In the genomic region with DNA sequence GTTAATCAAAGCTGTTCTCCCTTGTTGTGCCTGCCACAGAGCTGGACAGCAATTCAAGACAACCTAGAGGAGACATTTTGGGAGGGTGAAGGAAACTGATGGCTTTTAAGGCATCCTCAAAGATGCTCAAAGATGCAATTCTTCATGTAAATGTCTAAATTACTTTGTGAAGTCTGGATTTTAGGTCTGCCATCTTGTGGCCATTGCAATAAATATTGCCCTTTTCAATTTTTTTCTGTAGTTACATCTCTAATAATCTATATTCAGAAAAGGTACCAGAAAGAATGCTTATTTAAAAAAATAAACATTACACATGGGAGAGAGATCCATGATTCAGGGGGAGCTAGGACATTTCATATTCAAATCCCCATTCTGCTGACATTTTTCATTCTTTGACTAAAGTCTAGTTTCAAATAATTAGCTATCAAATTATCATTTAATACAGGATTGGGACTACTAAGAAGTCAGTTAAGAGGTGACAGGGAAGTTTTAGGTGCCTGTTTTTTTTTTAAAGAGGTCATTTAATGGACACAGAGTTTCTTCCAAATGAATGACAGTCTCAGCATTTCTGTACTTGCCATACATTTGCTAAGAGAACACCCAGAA, we compare ENCODE assay signal across 9 cellular contexts.
DNase-seq lines count a peak whose midpoint lies in the region; ATAC-seq, FAIRE-seq and TF ChIP-seq lines count a peak whose summit lies in the region.
"Had no signal": no experiment of that assay in that cellular context is flagged by ENCODE, and none has a peak within 500 bp of the region (broad histone marks: within the 10 kb centered on the region; RNA-seq: fewer than 3 reads in every experiment).

No MANE protein-coding gene starts in this region.

- no peak overlapping the region for H2BK120ac ChIP-seq in H1 (replicated peaks; ENCODE audit: low read depth, low read length)

- H3K9me2 ChIP-seq in MM.1S (replicated peaks; ENCODE audit: insufficient read depth, low read length) = no peaks in the 10 kb centered on the region

- no peak overlapping the region for H3K4me3 ChIP-seq in MM.1S (ENCODE audit: low read length)
- H3K4me3 ChIP-seq in H1 (ENCODE audit: extremely low read depth in 1 of 4, insufficient read depth in 2 of 4, low read depth in 3 of 4, low read length in 4 of 4) = no peak overlapping the region
- no peak overlapping the region for H3K4me3 ChIP-seq in ovary

- no peaks in the 10 kb centered on the region for H3K23me2 ChIP-seq in H1 (ENCODE audit: low read depth, low read length)

- TF ChIP-seq CTCF in MM.1S (IDR thresholded peaks at IDR 0.05; ENCODE audit: low read length) (peak; percentile 44), H1 (IDR thresholded peaks at IDR 0.05; ENCODE audit: control extremely low read depth in 1 of 3, insufficient read depth in 1 of 3, low read depth in 1 of 3, low read length in 3 of 3) (no peak; a peak in 1 of 4 replicates), ovary (IDR thresholded peaks at IDR 0.05) (peak in 2 of 3 donors; percentile 31 to 37)

- H3K4me1 ChIP-seq in MM.1S (ENCODE audit: low read length) (no peaks in the 10 kb centered on the region), H1 (replicated peaks in 1 of 4; ENCODE audit: control insufficient read depth in 3 of 4, insufficient read depth in 4 of 4, low read length in 3 of 4) (no peaks in the 10 kb centered on the region), ovary (ENCODE audit: insufficient read depth) (no peaks in the 10 kb centered on the region)

- H3K14ac ChIP-seq in H1 (ENCODE audit: insufficient read length) = no peak overlapping the region

- no peak overlapping the region for H4K5ac ChIP-seq in H1 (ENCODE audit: insufficient read length, low read depth, low read length)

- CTCF ChIA-PET in H1 (lab: Charles Lee; ENCODE audit: partially characterized antibody) = interaction anchor here (0.6 to 3.1 kb wide), 24 partner anchors 8 to 1120 kb away, joined by 3 to 15 read pairs (median 4); partner anchors contain the start of gene WNT5A

- no peak overlapping the region for H3K23ac ChIP-seq in H1 (ENCODE audit: insufficient read length)

- TF ChIP-seq RAD21 in H1 (IDR thresholded peaks at IDR 0.05 in 1 of 2, conservative IDR thresholded peaks at IDR 0.05 in 1 of 2; ENCODE audit: low read depth in 2 of 2, low read length in 2 of 2) = peak; percentile 19 to 24; a peak in 3 of 4 replicates

- H3K4me2 ChIP-seq in MM.1S (ENCODE audit: low read depth, low read length) (no peak overlapping the region), H1 (ENCODE audit: insufficient read depth in 1 of 2, low read depth in 2 of 2, low read length in 2 of 2) (no peak overlapping the region)

- H3K79me2 ChIP-seq in MM.1S (ENCODE audit: low read length) = no peaks in the 10 kb centered on the region
- no peaks in the 10 kb centered on the region for H3K79me2 ChIP-seq in H1 (ENCODE audit: control insufficient read depth in 1 of 2, insufficient read depth in 2 of 2, low read length in 2 of 2)

- H2AFZ ChIP-seq in MM.1S (ENCODE audit: low read length) = no peak overlapping the region
- H2AFZ ChIP-seq in H1 (ENCODE audit: low read length) = no peak overlapping the region

- ATAC-seq in HG03457 (IDR thresholded peaks at IDR 0.05; ENCODE audit: unreplicated experiment) = no peak
- ATAC-seq in HG02571 (IDR thresholded peaks at IDR 0.05; ENCODE audit: unreplicated experiment) = no peak

- no peak overlapping the region for H3K56ac ChIP-seq in H1 (replicated peaks; ENCODE audit: insufficient read length, low read depth, low read length)

- H3F3A ChIP-seq in MM.1S (ENCODE audit: insufficient read depth, low read length) = no peaks in the 10 kb centered on the region

- H3K79me1 ChIP-seq in H1 (ENCODE audit: low read depth, low read length) = no peaks in the 10 kb centered on the region

- H2AK5ac ChIP-seq in H1 (ENCODE audit: low read depth, low read length) = no peak overlapping the region

- H2BK20ac ChIP-seq in H1 (ENCODE audit: low read length) = no peak overlapping the region

- H4K91ac ChIP-seq in H1 (replicated peaks; ENCODE audit: insufficient read length, low read length) = no peak overlapping the region

- H2BK12ac ChIP-seq in H1 (ENCODE audit: low read depth, low read length) = no peak overlapping the region

- H3K18ac ChIP-seq in H1 (ENCODE audit: extremely low read depth, low read length) = no peak overlapping the region

- H3K27me3 ChIP-seq in MM.1S (replicated peaks; ENCODE audit: insufficient read depth, low read length) (no peaks in the 10 kb centered on the region), H1 (replicated peaks in 1 of 4; ENCODE audit: control insufficient read depth in 3 of 4, extremely low read depth in 1 of 4, insufficient read depth in 3 of 4, low read length in 3 of 4) (peaks cover 0 to 1% (median 0%) of the 10 kb centered on the region in 4 experiments; a peak in 1 of 7 replicates), ovary (no peaks in the 10 kb centered on the region)

- DNase-seq in MM.1S (peak; percentile 28), H1 (ENCODE audit: low read depth in 1 of 2, low spot score in 2 of 2) (no peak), ovary (no peak), T-helper 1 cell (no peak)
- no peak for DNase-seq in stimulated activated CD8-positive, alpha-beta memory T cell treated with anti-CD3 and anti-CD28 coated beads, Interleukin-4, amount 100 ng/mL, for 48 hours
- DNase-seq: T-helper 9 cell had no signal

- no peak overlapping the region for H3K4ac ChIP-seq in H1 (replicated peaks; ENCODE audit: insufficient read length, low read depth, low read length)

- H4K20me1 ChIP-seq in MM.1S (ENCODE audit: insufficient read depth, low read length) = no peaks in the 10 kb centered on the region
- no peaks in the 10 kb centered on the region for H4K20me1 ChIP-seq in H1 (replicated peaks in 1 of 2; ENCODE audit: control insufficient read depth in 1 of 2, insufficient read depth in 2 of 2, low read length in 2 of 2)

- intact Hi-C loops in ovary (cut with DNase I) = loop anchor here in 3 of 4 donors (5.0 to 10.0 kb wide), 2 partner anchors 192 to 260 kb away; partner anchors contain the start of gene WNT5A (in 2 of the 3)

- H3K27ac ChIP-seq in MM.1S (ENCODE audit: low read length) = no peak overlapping the region
- H3K27ac ChIP-seq in H1 (ENCODE audit: low read depth, low read length) = no peak overlapping the region
- no peak overlapping the region for H3K27ac ChIP-seq in ovary

- H2BK5ac ChIP-seq in H1 (ENCODE audit: low read depth, low read length) = no peak overlapping the region

- H3K36me3 ChIP-seq in MM.1S (replicated peaks; ENCODE audit: insufficient read depth, low read length) (no peaks in the 10 kb centered on the region), H1 (ENCODE audit: control insufficient read depth in 2 of 4, insufficient read depth in 4 of 4, low read length in 3 of 4) (no peaks in the 10 kb centered on the region), ovary (no peaks in the 10 kb centered on the region)

- POLR2A ChIA-PET in H1 (lab: Charles Lee; ENCODE audit: partially characterized antibody) = no interaction called here

- no peak overlapping the region for H4K8ac ChIP-seq in H1 (ENCODE audit: extremely low read depth, insufficient read depth, low read length)

- H3K9me3 ChIP-seq in MM.1S (replicated peaks; ENCODE audit: insufficient read depth, low read length) = no peaks in the 10 kb centered on the region
- no peaks in the 10 kb centered on the region for H3K9me3 ChIP-seq in H1 (ENCODE audit: insufficient read depth in 2 of 2, low read depth in 1 of 2, low read length in 1 of 2)
- no peaks in the 10 kb centered on the region for H3K9me3 ChIP-seq in ovary

- 0 out of 2 replicates have a peak overlapping the region, but pooled peaks have one; percentile 74 for H2BK15ac ChIP-seq in H1 (ENCODE audit: low read length)

- FAIRE-seq in G401.6 (lab: Jason Lieb, UNC) (peak; percentile 90), H1 (lab: Jason Lieb, UNC) (no peak)

- H3K9ac ChIP-seq in MM.1S (ENCODE audit: low read length) (no peak overlapping the region), H1 (replicated peaks in 1 of 4; ENCODE audit: extremely low read depth in 1 of 4, low read depth in 3 of 4, low read length in 3 of 4) (no peak overlapping the region)

- TF ChIP-seq EP300 in H1 (IDR thresholded peaks at IDR 0.05; ENCODE audit: borderline replicate concordance in 1 of 2, low read depth in 2 of 2, low read length in 2 of 2) = no peak
- TF ChIP-seq EP300 in ovary (IDR thresholded peaks at IDR 0.05) = no peak

- TF ChIP-seq POLR2A in H1 (IDR thresholded peaks at IDR 0.05; ENCODE audit: control extremely low read depth in 1 of 2, low read depth in 2 of 2, low read length in 2 of 2) (no peak), ovary (IDR thresholded peaks at IDR 0.05) (no peak)

TF ChIP-seq in H1, 55 proteins besides CTCF, POLR2A, EP300 and RAD21:
- TF ChIP-seq SRF (IDR thresholded peaks at IDR 0.05; ENCODE audit: low read depth, low read length) (no peak), PHF8 (conservative IDR thresholded peaks at IDR 0.05; ENCODE audit: low read depth, low read length) (no peak), ATF3 (IDR thresholded peaks at IDR 0.05; ENCODE audit: insufficient read depth, low read depth, low read length) (no peak), RBBP5 (IDR thresholded peaks at IDR 0.05; ENCODE audit: borderline replicate concordance, low read depth, low read length) (no peak)

Comparison
In these comparisons a context has a peak if more than half of its experiments do, and no peak if none do; other contexts are left out.
1. CTCF ChIP-seq: peak in MM.1S (single experiment) and ovary (2 of 3); none in H1 (0 of 3).